In the genomic region with DNA sequence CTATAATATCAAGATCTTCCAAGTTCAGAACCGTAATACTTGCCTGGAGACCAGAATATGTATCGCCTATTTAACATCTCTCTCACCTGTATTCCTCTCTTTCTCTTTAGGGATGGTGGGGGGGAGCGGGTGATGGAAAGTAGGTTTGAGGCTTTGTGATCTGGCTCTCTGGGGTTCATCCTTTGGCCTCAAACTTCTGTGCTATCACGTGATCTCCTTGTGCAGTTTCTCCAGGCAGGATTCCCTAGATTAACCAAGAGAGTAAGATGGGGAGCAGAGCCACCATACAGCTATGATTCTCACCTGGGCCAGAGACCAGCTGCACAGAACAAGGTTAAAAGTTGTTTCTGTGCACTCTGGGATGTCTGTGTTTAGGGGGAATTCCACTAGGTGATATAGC, we compare ENCODE assay signal across 19 cellular contexts. TPM values are rescaled to one million over a fixed set of nuclear protein-coding genes. Genes with fewer than 3 reads are reported as not detected.
"Had no signal": no experiment of that assay in that cellular context is flagged by ENCODE, and none has a peak within 500 bp of the region (broad histone marks: within the 10 kb centered on the region; RNA-seq: fewer than 3 reads in every experiment).

No MANE protein-coding gene starts in this region.

- H3K36me3 ChIP-seq: ascending aorta, cardiac muscle cell, WERI-Rb-1 had no signal

- H3K27me3 ChIP-seq: ascending aorta, cardiac muscle cell had no signal

- H3K4me3 ChIP-seq: ascending aorta, cardiac muscle cell had no signal

- DNase-seq: activated gamma-delta T cell, cerebellar nuclear complex had no signal

- ATAC-seq: activated CD4-positive, alpha-beta T cell treated with anti-CD3 and anti-CD28 coated beads for 36 hours; activated CD4-positive, CD25-positive, alpha-beta regulatory T cell treated with anti-CD3 and anti-CD28 coated beads, Interleukin-2, amount 50 U/mL, for 24 hours; activated CD8-positive, alpha-beta memory T cell treated with anti-CD3 and anti-CD28 coated beads, Interleukin-2, amount 10 ng/mL, durations not matched to agents 7 days and 5 days; activated naive CD8-positive, alpha-beta T cell treated with anti-CD3 and anti-CD28 coated beads, Interleukin-2, amount 50 U/mL, for 24 hours; T-cell; T-helper 17 cell had no signal

- FAIRE-seq: bronchial epithelial cell had no signal

- H3K9me3 ChIP-seq: ascending aorta had no signal

- H3K27ac ChIP-seq: ascending aorta, cardiac muscle cell, WERI-Rb-1 had no signal

RNA-seq across cellular contexts. Expression of a gene that starts 5.2 kb away (rescaled TPM):
- total RNA-seq: activated CD4-positive, alpha-beta memory T cell treated with anti-CD3 and anti-CD28 coated beads, Interleukin-2, amount 10 ng/mL, durations not matched to agents 7 days and 5 days; activated CD4-positive, alpha-beta T cell treated with anti-CD3 and anti-CD28 coated beads for 36 hours; activated CD4-positive, alpha-beta T cell treated with anti-CD3 and anti-CD28 coated beads, Interleukin-2, amount 10 ng/mL, durations not matched to agents 7 days and 5 days; activated CD8-positive, alpha-beta memory T cell treated with anti-CD3 and anti-CD28 coated beads, Interleukin-2, amount 10 ng/mL, durations not matched to agents 7 days and 5 days; activated CD8-positive, alpha-beta T cell treated with anti-CD3 and anti-CD28 coated beads, Interleukin-2, amount 10 ng/mL, durations not matched to agents 7 days and 5 days; activated naive CD8-positive, alpha-beta T cell treated with anti-CD3 and anti-CD28 coated beads, Interleukin-2, amount 10 ng/mL, durations not matched to agents 7 days and 5 days; activated T-helper 2 cell treated with anti-CD3 and anti-CD28 coated beads, Interferon-gamma antibody, Interleukin-2, Interleukin-4, amounts not matched to agents 10 μg/mL and 5 μg/mL and 100 μg/mL, durations not matched to agents 14 hours and 24 hours and 36 hours; bronchial epithelial cell; T-helper 1 cell treated with Interleukin-12 subunit alpha and Interleukin-12 subunit beta and Interleukin-4 antibody, amounts not matched to agents 30 ng/mL and 1 ng/mL, for 36 hours; T-helper 17 cell; T-helper 2 cell treated with Interferon-gamma antibody and Interleukin-4, amounts not matched to agents 100 ng/mL and 5 ng/mL, for 36 hours had no signal
- polyA plus RNA-seq: cardiac muscle cell had no signal
